In genomic region chr7:117505238-117505637, GRCh38 we compare ENCODE assay signal across 18 cellular contexts. TPM values are rescaled to one million over a fixed set of nuclear protein-coding genes. Genes with fewer than 3 reads are reported as not detected.
"Had no signal": no experiment of that assay in that cellular context is flagged by ENCODE, and none has a peak within 500 bp of the region (broad histone marks: within the 10 kb centered on the region; RNA-seq: fewer than 3 reads in every experiment).

No MANE protein-coding gene starts in this region.

- H3K9me3 ChIP-seq: esophagus muscularis mucosa, prostate gland, right lobe of liver, transverse colon had no signal

- DNase-seq: activated CD4-positive, alpha-beta T cell treated with anti-CD3 and anti-CD28 coated beads, Interleukin-2, amount 10 ng/mL, durations not matched to agents 7 days and 5 days; activated CD4-positive, CD25-positive, alpha-beta regulatory T cell; activated CD8-positive, alpha-beta memory T cell treated with anti-CD3 and anti-CD28 coated beads for 24 hours; activated naive CD4-positive, alpha-beta T cell treated with anti-CD3 and anti-CD28 coated beads, Interleukin-2, amount 50 U/mL, for 16 hours; brain microvascular endothelial cell; immature natural killer cell; left cardiac atrium; nephron progenitor cell; right lobe of liver; stimulated activated CD4-positive, alpha-beta T cell treated with anti-CD3 and anti-CD28 coated beads, Interleukin-2, amount 100 ng/mL, for 24 hours; stimulated activated naive B cell treated with anti-CD40 and anti-IgM and Interleukin-4, amounts not matched to agents 10 μg/mL and 1 μg/mL and 100 μg/mL, for 72 hours; T-helper 17 cell; transverse colon had no signal

- H3K36me3 ChIP-seq: brain microvascular endothelial cell, esophagus muscularis mucosa, prostate gland, right lobe of liver, transverse colon had no signal

- H3K4me1 Mint-ChIP-seq: activated CD4-positive, alpha-beta T cell treated with anti-CD3 and anti-CD28 coated beads, Interleukin-2, amount 10 ng/mL, durations not matched to agents 7 days and 5 days; activated T-helper 17 cell treated with anti-CD3 and anti-CD28 coated beads, Interleukin-2, amount 50 U/mL, for 72 hours; immature natural killer cell; nephron progenitor cell; stimulated activated naive B cell treated with anti-CD40 and anti-IgM and Interleukin-4, amounts not matched to agents 10 μg/mL and 1 μg/mL and 100 μg/mL, for 72 hours; T-helper 17 cell had no signal

- H3K27ac ChIP-seq: brain microvascular endothelial cell, esophagus muscularis mucosa, prostate gland, right lobe of liver, transverse colon had no signal

- H3K4me3 Mint-ChIP-seq: activated CD4-positive, alpha-beta T cell treated with anti-CD3 and anti-CD28 coated beads, Interleukin-2, amount 10 ng/mL, durations not matched to agents 7 days and 5 days; activated T-helper 17 cell treated with anti-CD3 and anti-CD28 coated beads, Interleukin-2, amount 50 U/mL, for 72 hours; immature natural killer cell; nephron progenitor cell; stimulated activated naive B cell treated with anti-CD40 and anti-IgM and Interleukin-4, amounts not matched to agents 10 μg/mL and 1 μg/mL and 100 μg/mL, for 72 hours; T-helper 17 cell had no signal

- H3K27ac Mint-ChIP-seq: activated CD4-positive, alpha-beta T cell treated with anti-CD3 and anti-CD28 coated beads, Interleukin-2, amount 10 ng/mL, durations not matched to agents 7 days and 5 days; activated T-helper 17 cell treated with anti-CD3 and anti-CD28 coated beads, Interleukin-2, amount 50 U/mL, for 72 hours; immature natural killer cell; nephron progenitor cell; stimulated activated naive B cell treated with anti-CD40 and anti-IgM and Interleukin-4, amounts not matched to agents 10 μg/mL and 1 μg/mL and 100 μg/mL, for 72 hours; T-helper 17 cell had no signal

- H3K36me3 Mint-ChIP-seq: immature natural killer cell; stimulated activated naive B cell treated with anti-CD40 and anti-IgM and Interleukin-4, amounts not matched to agents 10 μg/mL and 1 μg/mL and 100 μg/mL, for 72 hours had no signal

- H3K27me3 Mint-ChIP-seq: activated CD4-positive, alpha-beta T cell treated with anti-CD3 and anti-CD28 coated beads, Interleukin-2, amount 10 ng/mL, durations not matched to agents 7 days and 5 days; activated T-helper 17 cell treated with anti-CD3 and anti-CD28 coated beads, Interleukin-2, amount 50 U/mL, for 72 hours; stimulated activated naive B cell treated with anti-CD40 and anti-IgM and Interleukin-4, amounts not matched to agents 10 μg/mL and 1 μg/mL and 100 μg/mL, for 72 hours; T-helper 17 cell had no signal

- H3K4me1 ChIP-seq: esophagus muscularis mucosa, prostate gland, right lobe of liver had no signal

- H3K27me3 ChIP-seq: brain microvascular endothelial cell, esophagus muscularis mucosa, right lobe of liver, transverse colon had no signal

- H3K9me3 Mint-ChIP-seq: activated CD4-positive, alpha-beta T cell treated with anti-CD3 and anti-CD28 coated beads, Interleukin-2, amount 10 ng/mL, durations not matched to agents 7 days and 5 days; activated T-helper 17 cell treated with anti-CD3 and anti-CD28 coated beads, Interleukin-2, amount 50 U/mL, for 72 hours; nephron progenitor cell had no signal

- H3K4me3 ChIP-seq: esophagus muscularis mucosa, prostate gland, right lobe of liver, transverse colon had no signal

- ATAC-seq: activated T-helper 17 cell treated with anti-CD3 and anti-CD28 coated beads, Interleukin-2, amount 50 U/mL, for 72 hours; left cardiac atrium; stimulated activated naive B cell treated with anti-CD40 and anti-IgM and Interleukin-4, amounts not matched to agents 10 μg/mL and 1 μg/mL and 100 μg/mL, for 72 hours; T-helper 17 cell had no signal

RNA-seq across cellular contexts. Expression of gene CFTR, which starts 25.4 kb away (rescaled TPM):
- total RNA-seq: activated CD4-positive, alpha-beta T cell treated with anti-CD3 and anti-CD28 coated beads, Interleukin-2, amount 10 ng/mL, durations not matched to agents 7 days and 5 days; activated T-helper 17 cell treated with anti-CD3 and anti-CD28 coated beads, Interleukin-2, amount 50 U/mL, for 72 hours; chondrocyte; dermis microvascular lymphatic vessel endothelial cell; esophagus muscularis mucosa; T-helper 17 cell had no signal
- polyA plus RNA-seq: immature natural killer cell had no signal
